27 cellular contexts compared by ENCODE assay signal in the genomic region with DNA sequence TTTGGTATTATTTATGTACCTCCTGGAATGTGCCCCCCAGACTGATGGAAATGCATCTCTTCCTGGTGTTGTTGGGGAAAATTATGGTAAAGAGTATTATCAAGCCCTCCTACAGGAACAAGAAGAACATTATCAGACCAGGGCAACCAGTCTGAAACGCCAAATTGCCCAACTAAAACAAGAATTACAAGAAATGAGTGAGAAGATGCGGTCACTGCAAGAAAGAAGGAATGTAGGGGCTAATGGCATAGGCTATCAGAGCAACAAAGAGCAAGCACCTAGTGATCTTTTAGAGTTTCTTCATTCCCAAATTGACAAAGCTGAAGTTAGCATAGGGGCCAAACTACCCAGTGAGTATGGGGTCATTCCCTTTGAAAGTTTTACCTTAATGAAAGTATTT.
"Had no signal": no experiment of that assay in that cellular context is flagged by ENCODE, and none has a peak within 500 bp of the region (broad histone marks: within the 10 kb centered on the region; RNA-seq: fewer than 3 reads in every experiment).

No MANE protein-coding gene starts in this region.

- H3K27ac Mint-ChIP-seq: activated B cell treated with CpG ODN at 0.5 μM for 24 hours; activated CD4-positive, alpha-beta T cell treated with anti-CD3 and anti-CD28 coated beads, Interleukin-2, amount 10 ng/mL, durations not matched to agents 24 days and 14 days; activated CD8-positive, alpha-beta memory T cell treated with anti-CD3 and anti-CD28 coated beads, Interleukin-2, amount 10 ng/mL, durations not matched to agents 7 days and 5 days; activated naive CD8-positive, alpha-beta T cell treated with anti-CD3 and anti-CD28 coated beads for 36 hours; activated T-cell treated with anti-CD3 and anti-CD28 coated beads, Interleukin-2, amount 50 U/mL, for 24 hours; activated T-helper 1 cell treated with anti-CD3 and anti-CD28 coated beads, Interleukin-12 subunit alpha, Interleukin-12 subunit beta, Interleukin-2, Interleukin-4 antibody, amounts not matched to agents 30 ng/mL and 10 ng/mL and 1 ng/mL, durations not matched to agents 14 hours and 24 hours and 36 hours had no signal

- H3K27me3 ChIP-seq: adrenal gland, SJSA1 had no signal

- H3K9me3 ChIP-seq: adrenal gland, SJSA1 had no signal

- H3K4me3 ChIP-seq: adrenal gland, SJSA1 had no signal

- H3K27ac ChIP-seq: adrenal gland, SJSA1 had no signal

- ATAC-seq: activated CD8-positive, alpha-beta memory T cell treated with anti-CD3 and anti-CD28 coated beads, Interleukin-2, amount 10 ng/mL, durations not matched to agents 7 days and 5 days had no signal

- H3K9me3 Mint-ChIP-seq: activated B cell treated with CpG ODN at 0.5 μM for 24 hours; activated CD4-positive, alpha-beta T cell treated with anti-CD3 and anti-CD28 coated beads, Interleukin-2, amount 10 ng/mL, durations not matched to agents 24 days and 14 days; activated T-cell treated with anti-CD3 and anti-CD28 coated beads, Interleukin-2, amount 50 U/mL, for 24 hours; activated T-helper 1 cell treated with anti-CD3 and anti-CD28 coated beads, Interleukin-12 subunit alpha, Interleukin-12 subunit beta, Interleukin-2, Interleukin-4 antibody, amounts not matched to agents 30 ng/mL and 10 ng/mL and 1 ng/mL, durations not matched to agents 14 hours and 24 hours and 36 hours had no signal

- H3K4me3 Mint-ChIP-seq: activated B cell treated with CpG ODN at 0.5 μM for 24 hours; activated CD4-positive, alpha-beta T cell treated with anti-CD3 and anti-CD28 coated beads, Interleukin-2, amount 10 ng/mL, durations not matched to agents 24 days and 14 days; activated CD8-positive, alpha-beta memory T cell treated with anti-CD3 and anti-CD28 coated beads, Interleukin-2, amount 10 ng/mL, durations not matched to agents 7 days and 5 days; activated naive CD8-positive, alpha-beta T cell treated with anti-CD3 and anti-CD28 coated beads for 36 hours; activated T-cell treated with anti-CD3 and anti-CD28 coated beads, Interleukin-2, amount 50 U/mL, for 24 hours; activated T-helper 1 cell treated with anti-CD3 and anti-CD28 coated beads, Interleukin-12 subunit alpha, Interleukin-12 subunit beta, Interleukin-2, Interleukin-4 antibody, amounts not matched to agents 30 ng/mL and 10 ng/mL and 1 ng/mL, durations not matched to agents 14 hours and 24 hours and 36 hours had no signal

- H3K4me1 ChIP-seq: SJSA1 had no signal

- H3K27me3 Mint-ChIP-seq: activated B cell treated with CpG ODN at 0.5 μM for 24 hours; activated CD4-positive, alpha-beta T cell treated with anti-CD3 and anti-CD28 coated beads, Interleukin-2, amount 10 ng/mL, durations not matched to agents 24 days and 14 days; activated CD8-positive, alpha-beta memory T cell treated with anti-CD3 and anti-CD28 coated beads, Interleukin-2, amount 10 ng/mL, durations not matched to agents 7 days and 5 days; activated naive CD8-positive, alpha-beta T cell treated with anti-CD3 and anti-CD28 coated beads for 36 hours; activated T-cell treated with anti-CD3 and anti-CD28 coated beads, Interleukin-2, amount 50 U/mL, for 24 hours had no signal

- H3K36me3 ChIP-seq: adrenal gland, SJSA1 had no signal

- FAIRE-seq: RCC 7860, TTC549 had no signal

- DNase-seq: activated B cell treated with CpG ODN at 0.5 μM for 24 hours; activated CD4-positive, alpha-beta T cell treated with anti-CD3 and anti-CD28 coated beads for 1 hour; activated CD4-positive, alpha-beta T cell treated with anti-CD3 and anti-CD28 coated beads, Interleukin-2, amount 10 ng/mL, durations not matched to agents 24 days and 14 days; activated CD4-positive, alpha-beta T cell treated with anti-CD3 and anti-CD28 coated beads, Interleukin-2, amount 50 U/mL, for 48 hours; activated CD8-positive, alpha-beta memory T cell treated with anti-CD3 and anti-CD28 coated beads, Interleukin-2, amount 10 ng/mL, durations not matched to agents 7 days and 5 days; activated effector memory CD4-positive, alpha-beta T cell treated with Interleukin-2 at 50 U/mL for 16 hours; activated naive CD4-positive, alpha-beta T cell; activated naive CD8-positive, alpha-beta T cell treated with anti-CD3 and anti-CD28 coated beads for 36 hours; activated T-cell treated with anti-CD3 and anti-CD28 coated beads, Interleukin-2, amount 50 U/mL, for 24 hours; adrenal gland; anterior cingulate cortex; caudate nucleus; Karpas-422; NCI-H1105 treated with DMSO at 0.1 percent for 48 hours; NCI-H1436 treated with DMSO at 0.1 percent for 48 hours; NCI-H187; NCI-H2081; NCI-H510A treated with DMSO at 0.1 percent for 48 hours; NCI-H69; NK-92 treated with Interleukin-12 subunit alpha and Interleukin-12 subunit beta, amount 100 ng/mL, for 24 hours; SHP77; T-helper 2 cell; T1000 had no signal
